ENCODE assay signal across 1 cellular context in the genomic region with DNA sequence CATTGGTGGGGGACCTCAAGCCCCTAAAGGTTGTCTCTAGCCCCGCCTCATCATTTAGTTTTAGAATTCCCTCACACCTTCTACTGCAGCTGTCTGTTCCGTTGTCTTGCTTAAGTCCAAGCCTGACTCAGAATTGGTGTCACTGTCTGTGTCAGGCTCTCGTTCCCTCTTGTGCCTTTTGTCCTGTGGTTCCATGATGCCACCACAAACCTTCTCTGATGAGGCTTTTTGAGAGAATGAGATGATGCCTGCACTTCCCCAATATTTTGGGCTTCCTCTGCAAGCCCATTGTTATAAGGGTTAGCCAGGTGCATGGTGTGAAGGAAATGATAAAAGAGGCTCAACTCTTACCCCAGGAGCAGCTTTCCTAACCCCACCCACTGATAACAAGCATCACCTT.
TF ChIP-seq lines count a peak whose summit lies in the region.

No MANE protein-coding gene starts in this region.

TF ChIP-seq in H1, 55 proteins besides CTCF, POLR2A, EP300 and RAD21:
- TF ChIP-seq TBP (IDR thresholded peaks at IDR 0.05; ENCODE audit: low read depth, low read length), result no peak
- TF ChIP-seq POLR2AphosphoS5 (IDR thresholded peaks at IDR 0.05; ENCODE audit: low read depth, low read length), result no peak
- no peak for TF ChIP-seq BRCA1 (IDR thresholded peaks at IDR 0.05; ENCODE audit: low read depth, low read length)
- no peak for TF ChIP-seq SUZ12 (IDR thresholded peaks at IDR 0.05; ENCODE audit: low read length)
- no peak for TF ChIP-seq SP4 (IDR thresholded peaks at IDR 0.05; ENCODE audit: low read length)
- TF ChIP-seq HDAC2 (IDR thresholded peaks at IDR 0.05; ENCODE audit: borderline replicate concordance in 1 of 2, low read depth in 2 of 2, low read length in 2 of 2), result no peak
- TF ChIP-seq, protein P1, sequence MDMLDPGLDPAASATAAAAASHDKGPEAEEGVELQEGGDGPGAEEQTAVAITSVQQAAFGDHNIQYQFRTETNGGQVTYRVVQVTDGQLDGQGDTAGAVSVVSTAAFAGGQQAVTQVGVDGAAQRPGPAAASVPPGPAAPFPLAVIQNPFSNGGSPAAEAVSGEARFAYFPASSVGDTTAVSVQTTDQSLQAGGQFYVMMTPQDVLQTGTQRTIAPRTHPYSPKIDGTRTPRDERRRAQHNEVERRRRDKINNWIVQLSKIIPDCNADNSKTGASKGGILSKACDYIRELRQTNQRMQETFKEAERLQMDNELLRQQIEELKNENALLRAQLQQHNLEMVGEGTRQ (IDR thresholded peaks at IDR 0.05; ENCODE audit: low read length), result no peak
- TF ChIP-seq NANOG (IDR thresholded peaks at IDR 0.05; ENCODE audit: insufficient read depth, low read depth, low read length, poor library complexity, severe bottlenecking), result no peak
- TF ChIP-seq CEBPB (IDR thresholded peaks at IDR 0.05; ENCODE audit: low read depth, low read length), result no peak
- no peak for TF ChIP-seq TCF12 (IDR thresholded peaks at IDR 0.05; ENCODE audit: low read depth, low read length)
- TF ChIP-seq SP2 (IDR thresholded peaks at IDR 0.05; ENCODE audit: low read length), result no peak
- TF ChIP-seq GABPA (IDR thresholded peaks at IDR 0.05; ENCODE audit: borderline replicate concordance, insufficient read depth, low read length), result no peak
- TF ChIP-seq YY1 (IDR thresholded peaks at IDR 0.05; ENCODE audit: low read depth, low read length), result no peak
- no peak for TF ChIP-seq PHF8 (conservative IDR thresholded peaks at IDR 0.05; ENCODE audit: low read depth, low read length)
- TF ChIP-seq TAF1 (IDR thresholded peaks at IDR 0.05; ENCODE audit: low read depth, low read length), result no peak
- no peak for TF ChIP-seq CHD1 (IDR thresholded peaks at IDR 0.05; ENCODE audit: low read depth, low read length)
- TF ChIP-seq TAF7 (optimal IDR thresholded peaks at IDR 0.05; ENCODE audit: borderline replicate concordance, low read depth, low read length), result no peak
- TF ChIP-seq SIN3A (conservative IDR thresholded peaks at IDR 0.05 in 1 of 2, IDR thresholded peaks at IDR 0.05 in 1 of 2; ENCODE audit: low read depth in 1 of 2, low read length in 2 of 2), result no peak
- TF ChIP-seq, protein P2, sequence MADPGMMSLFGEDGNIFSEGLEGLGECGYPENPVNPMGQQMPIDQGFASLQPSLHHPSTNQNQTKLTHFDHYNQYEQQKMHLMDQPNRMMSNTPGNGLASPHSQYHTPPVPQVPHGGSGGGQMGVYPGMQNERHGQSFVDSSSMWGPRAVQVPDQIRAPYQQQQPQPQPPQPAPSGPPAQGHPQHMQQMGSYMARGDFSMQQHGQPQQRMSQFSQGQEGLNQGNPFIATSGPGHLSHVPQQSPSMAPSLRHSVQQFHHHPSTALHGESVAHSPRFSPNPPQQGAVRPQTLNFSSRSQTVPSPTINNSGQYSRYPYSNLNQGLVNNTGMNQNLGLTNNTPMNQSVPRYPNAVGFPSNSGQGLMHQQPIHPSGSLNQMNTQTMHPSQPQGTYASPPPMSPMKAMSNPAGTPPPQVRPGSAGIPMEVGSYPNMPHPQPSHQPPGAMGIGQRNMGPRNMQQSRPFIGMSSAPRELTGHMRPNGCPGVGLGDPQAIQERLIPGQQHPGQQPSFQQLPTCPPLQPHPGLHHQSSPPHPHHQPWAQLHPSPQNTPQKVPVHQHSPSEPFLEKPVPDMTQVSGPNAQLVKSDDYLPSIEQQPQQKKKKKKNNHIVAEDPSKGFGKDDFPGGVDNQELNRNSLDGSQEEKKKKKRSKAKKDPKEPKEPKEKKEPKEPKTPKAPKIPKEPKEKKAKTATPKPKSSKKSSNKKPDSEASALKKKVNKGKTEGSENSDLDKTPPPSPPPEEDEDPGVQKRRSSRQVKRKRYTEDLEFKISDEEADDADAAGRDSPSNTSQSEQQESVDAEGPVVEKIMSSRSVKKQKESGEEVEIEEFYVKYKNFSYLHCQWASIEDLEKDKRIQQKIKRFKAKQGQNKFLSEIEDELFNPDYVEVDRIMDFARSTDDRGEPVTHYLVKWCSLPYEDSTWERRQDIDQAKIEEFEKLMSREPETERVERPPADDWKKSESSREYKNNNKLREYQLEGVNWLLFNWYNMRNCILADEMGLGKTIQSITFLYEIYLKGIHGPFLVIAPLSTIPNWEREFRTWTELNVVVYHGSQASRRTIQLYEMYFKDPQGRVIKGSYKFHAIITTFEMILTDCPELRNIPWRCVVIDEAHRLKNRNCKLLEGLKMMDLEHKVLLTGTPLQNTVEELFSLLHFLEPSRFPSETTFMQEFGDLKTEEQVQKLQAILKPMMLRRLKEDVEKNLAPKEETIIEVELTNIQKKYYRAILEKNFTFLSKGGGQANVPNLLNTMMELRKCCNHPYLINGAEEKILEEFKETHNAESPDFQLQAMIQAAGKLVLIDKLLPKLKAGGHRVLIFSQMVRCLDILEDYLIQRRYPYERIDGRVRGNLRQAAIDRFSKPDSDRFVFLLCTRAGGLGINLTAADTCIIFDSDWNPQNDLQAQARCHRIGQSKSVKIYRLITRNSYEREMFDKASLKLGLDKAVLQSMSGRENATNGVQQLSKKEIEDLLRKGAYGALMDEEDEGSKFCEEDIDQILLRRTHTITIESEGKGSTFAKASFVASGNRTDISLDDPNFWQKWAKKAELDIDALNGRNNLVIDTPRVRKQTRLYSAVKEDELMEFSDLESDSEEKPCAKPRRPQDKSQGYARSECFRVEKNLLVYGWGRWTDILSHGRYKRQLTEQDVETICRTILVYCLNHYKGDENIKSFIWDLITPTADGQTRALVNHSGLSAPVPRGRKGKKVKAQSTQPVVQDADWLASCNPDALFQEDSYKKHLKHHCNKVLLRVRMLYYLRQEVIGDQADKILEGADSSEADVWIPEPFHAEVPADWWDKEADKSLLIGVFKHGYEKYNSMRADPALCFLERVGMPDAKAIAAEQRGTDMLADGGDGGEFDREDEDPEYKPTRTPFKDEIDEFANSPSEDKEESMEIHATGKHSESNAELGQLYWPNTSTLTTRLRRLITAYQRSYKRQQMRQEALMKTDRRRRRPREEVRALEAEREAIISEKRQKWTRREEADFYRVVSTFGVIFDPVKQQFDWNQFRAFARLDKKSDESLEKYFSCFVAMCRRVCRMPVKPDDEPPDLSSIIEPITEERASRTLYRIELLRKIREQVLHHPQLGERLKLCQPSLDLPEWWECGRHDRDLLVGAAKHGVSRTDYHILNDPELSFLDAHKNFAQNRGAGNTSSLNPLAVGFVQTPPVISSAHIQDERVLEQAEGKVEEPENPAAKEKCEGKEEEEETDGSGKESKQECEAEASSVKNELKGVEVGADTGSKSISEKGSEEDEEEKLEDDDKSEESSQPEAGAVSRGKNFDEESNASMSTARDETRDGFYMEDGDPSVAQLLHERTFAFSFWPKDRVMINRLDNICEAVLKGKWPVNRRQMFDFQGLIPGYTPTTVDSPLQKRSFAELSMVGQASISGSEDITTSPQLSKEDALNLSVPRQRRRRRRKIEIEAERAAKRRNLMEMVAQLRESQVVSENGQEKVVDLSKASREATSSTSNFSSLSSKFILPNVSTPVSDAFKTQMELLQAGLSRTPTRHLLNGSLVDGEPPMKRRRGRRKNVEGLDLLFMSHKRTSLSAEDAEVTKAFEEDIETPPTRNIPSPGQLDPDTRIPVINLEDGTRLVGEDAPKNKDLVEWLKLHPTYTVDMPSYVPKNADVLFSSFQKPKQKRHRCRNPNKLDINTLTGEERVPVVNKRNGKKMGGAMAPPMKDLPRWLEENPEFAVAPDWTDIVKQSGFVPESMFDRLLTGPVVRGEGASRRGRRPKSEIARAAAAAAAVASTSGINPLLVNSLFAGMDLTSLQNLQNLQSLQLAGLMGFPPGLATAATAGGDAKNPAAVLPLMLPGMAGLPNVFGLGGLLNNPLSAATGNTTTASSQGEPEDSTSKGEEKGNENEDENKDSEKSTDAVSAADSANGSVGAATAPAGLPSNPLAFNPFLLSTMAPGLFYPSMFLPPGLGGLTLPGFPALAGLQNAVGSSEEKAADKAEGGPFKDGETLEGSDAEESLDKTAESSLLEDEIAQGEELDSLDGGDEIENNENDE (IDR thresholded peaks at IDR 0.05; ENCODE audit: insufficient replicate concordance, low read length), result no peak
- no peak for TF ChIP-seq ATF2 (IDR thresholded peaks at IDR 0.05; ENCODE audit: low read length)
